8 cellular contexts compared by ENCODE assay signal in the genomic region with DNA sequence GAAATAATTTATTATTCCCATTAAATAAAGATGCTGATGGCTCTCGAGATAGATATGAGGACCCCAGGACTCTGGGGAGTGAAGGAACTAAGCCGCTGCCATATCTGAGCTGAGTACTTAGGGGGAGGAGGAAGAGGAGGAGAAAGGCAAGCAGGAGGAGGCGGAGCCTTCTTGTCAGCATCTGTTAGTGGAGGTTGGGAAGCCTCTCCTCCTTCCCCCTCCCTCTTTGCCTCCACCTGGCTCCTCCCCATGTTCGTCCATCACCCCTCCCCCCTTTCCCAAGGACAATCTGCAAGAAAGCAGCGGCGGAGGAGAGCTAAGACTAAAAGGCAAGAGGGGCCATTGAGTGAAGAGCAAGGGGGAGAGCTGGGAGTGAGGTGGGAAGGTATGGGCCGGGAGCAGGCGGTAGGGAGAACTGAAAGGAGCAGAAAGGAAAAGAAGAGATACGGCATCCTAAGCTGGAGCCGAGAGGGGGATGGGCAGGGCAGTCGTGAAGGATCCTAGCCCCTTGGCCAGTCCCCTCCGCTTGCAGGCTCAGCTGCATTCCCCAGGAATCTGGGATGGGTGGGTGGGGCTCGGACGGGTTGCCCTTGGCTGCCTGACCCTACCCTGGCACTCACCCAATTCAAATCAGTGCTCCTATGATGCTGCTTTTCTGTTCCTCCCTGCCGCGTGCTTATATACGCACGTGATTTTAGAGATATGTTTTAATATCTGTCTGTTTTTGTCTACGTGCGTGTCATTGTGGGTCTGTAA.
DNase-seq lines count a peak whose midpoint lies in the region; ATAC-seq and TF ChIP-seq lines count a peak whose summit lies in the region.

TSS of gene PFKM (plus strand) at position 287 of the 756 bp plus-strand sequence. CDS start 3,411 bp downstream, outside the sequence.

- DNase-seq in Ammon's horn (ENCODE audit: low spot score) (peak; percentile 93), NCI-H510A (lab: John Stamatoyannopoulos, UW) (peak; percentile 78), coronary artery (ENCODE audit: low spot score) (peak; percentile 89)
- DNase-seq in activated CD4-positive, alpha-beta T cell treated with anti-CD3 and anti-CD28 coated beads for 4 hours = peak; percentile 66 to 67
- DNase-seq in stimulated activated CD4-positive, alpha-beta T cell treated with anti-CD3 and anti-CD28 coated beads, Interleukin-1b, Interleukin-23, amount 100 ng/mL, for 48 hours = peak; percentile 79

- peak; percentile 98 for ATAC-seq in HG03378 (IDR thresholded peaks at IDR 0.05; ENCODE audit: unreplicated experiment)

- H3K27ac ChIP-seq in coronary artery (peak within 1 kb of the TSS; percentile 73 to 76), layer of hippocampus (ENCODE audit: low read depth, low read length) (peak within 1 kb of the TSS; percentile 23)

- TF ChIP-seq CTCF in coronary artery (IDR thresholded peaks at IDR 0.05) = no peak

- peak within 1 kb of the TSS; percentile 91 for H3K4me3 ChIP-seq in coronary artery

- no peaks in the 10 kb centered on the region for H3K27me3 ChIP-seq in layer of hippocampus (ENCODE audit: control insufficient read depth, insufficient read depth, low read length)

- TF ChIP-seq POLR2A in GM19099 (IDR thresholded peaks at IDR 0.05; ENCODE audit: extremely low read depth, insufficient read length, low read depth) = peak; percentile 53

Comparison
In these comparisons a context has a peak if more than half of its experiments do, and no peak if none do; other contexts are left out.
1. Peak in every context shown above with its lines: DNase-seq, ATAC-seq, H3K4me3 ChIP-seq and H3K27ac ChIP-seq.